Comparison of ENCODE assay signal across 1 cellular context in the genomic region with DNA sequence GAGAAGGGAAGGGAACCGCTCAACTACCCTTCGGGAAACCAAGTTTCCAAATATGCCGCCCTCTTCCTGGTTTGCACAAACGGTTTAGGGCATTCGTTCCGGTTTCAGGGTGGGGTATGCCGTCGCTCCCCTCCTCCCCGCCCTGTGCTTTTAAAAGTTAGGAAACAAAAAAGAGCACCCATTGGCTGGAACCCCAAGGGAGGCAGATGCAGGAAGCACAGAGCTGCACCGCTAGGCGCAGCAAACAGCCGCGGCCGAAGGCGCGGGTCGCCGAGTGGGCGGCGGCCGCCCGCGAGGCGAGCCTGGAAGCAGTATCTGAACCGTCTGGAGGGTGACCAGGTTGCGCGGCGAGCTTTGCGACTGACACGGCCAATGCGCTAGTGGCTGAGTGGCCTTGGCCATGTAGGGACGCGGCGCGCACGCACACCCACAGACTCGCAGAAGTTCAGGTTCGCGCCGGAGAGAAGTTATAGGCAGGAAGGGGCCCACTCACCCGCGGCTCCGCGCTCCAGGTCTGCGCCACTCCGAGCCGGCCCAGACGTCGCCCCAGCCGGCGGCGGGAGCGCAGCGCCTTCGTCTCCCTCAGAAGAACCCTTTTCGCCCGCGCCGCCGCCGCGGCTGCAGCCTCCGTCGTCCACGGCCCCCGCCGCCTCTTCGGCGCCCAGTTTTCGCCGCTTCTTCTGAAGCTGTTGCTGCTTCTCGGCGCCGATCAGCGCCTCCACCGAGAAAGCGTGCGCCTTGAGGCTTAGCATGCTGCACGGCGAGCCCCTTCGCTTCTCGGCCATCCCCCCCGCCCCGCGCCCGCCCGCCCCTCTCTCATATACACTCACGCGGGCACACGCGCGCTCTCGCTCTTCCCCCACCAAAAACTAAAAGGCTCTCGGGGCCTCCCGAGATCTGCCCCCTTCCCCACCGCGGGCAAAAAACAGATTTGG.
A peak's percentile ranks its signal among the peaks of the same experiment; 100 is the strongest.
TF ChIP-seq lines count a peak whose summit lies in the region.

No MANE protein-coding gene starts in this region.

TF ChIP-seq in A549, 52 proteins besides CTCF, POLR2A, EP300 and RAD21 (continued from another document):
- TF ChIP-seq TP53 (CRISPR knock-in tag; IDR thresholded peaks at IDR 0.05) (no peak), SMC3 (IDR thresholded peaks at IDR 0.05) (no peak), ESRRA (IDR thresholded peaks at IDR 0.05; ENCODE audit: borderline replicate concordance, low read length) (no peak), NR3C1 (IDR thresholded peaks at IDR 0.05) (no peak), HOXA7 (CRISPR knock-in tag; IDR thresholded peaks at IDR 0.05) (no peak), BHLHE40 (IDR thresholded peaks at IDR 0.05; ENCODE audit: low read depth, low read length) (no peak), ZFP36 (IDR thresholded peaks at IDR 0.05; ENCODE audit: borderline replicate concordance, partially characterized antibody) (peak; percentile 14), HDAC2 (IDR thresholded peaks at IDR 0.05) (no peak), HEYL (CRISPR knock-in tag; IDR thresholded peaks at IDR 0.05) (no peak), CHD4 (IDR thresholded peaks at IDR 0.05; ENCODE audit: borderline replicate concordance) (no peak)
- TF ChIP-seq, protein P1, sequence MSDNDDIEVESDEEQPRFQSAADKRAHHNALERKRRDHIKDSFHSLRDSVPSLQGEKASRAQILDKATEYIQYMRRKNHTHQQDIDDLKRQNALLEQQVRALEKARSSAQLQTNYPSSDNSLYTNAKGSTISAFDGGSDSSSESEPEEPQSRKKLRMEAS (IDR thresholded peaks at IDR 0.05) = peak; percentile 2; the same call in 1 of the 2 replicates
- TF ChIP-seq, protein P2, sequence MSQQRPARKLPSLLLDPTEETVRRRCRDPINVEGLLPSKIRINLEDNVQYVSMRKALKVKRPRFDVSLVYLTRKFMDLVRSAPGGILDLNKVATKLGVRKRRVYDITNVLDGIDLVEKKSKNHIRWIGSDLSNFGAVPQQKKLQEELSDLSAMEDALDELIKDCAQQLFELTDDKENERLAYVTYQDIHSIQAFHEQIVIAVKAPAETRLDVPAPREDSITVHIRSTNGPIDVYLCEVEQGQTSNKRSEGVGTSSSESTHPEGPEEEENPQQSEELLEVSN (IDR thresholded peaks at IDR 0.05; ENCODE audit: borderline replicate concordance, low read depth) = no peak
